ENCODE assay signal across 19 cellular contexts in genomic region chr10:106424076-106424475, GRCh38.
DNase-seq lines count a peak whose midpoint lies in the region; ATAC-seq and TF ChIP-seq lines count a peak whose summit lies in the region.
"Had no signal": no experiment of that assay in that cellular context is flagged by ENCODE, and none has a peak within 500 bp of the region (broad histone marks: within the 10 kb centered on the region; RNA-seq: fewer than 3 reads in every experiment).

No MANE protein-coding gene starts in this region.

- ATAC-seq in HG02798 (IDR thresholded peaks at IDR 0.05; ENCODE audit: poor library complexity, unreplicated experiment) (no peak), HG03196 (IDR thresholded peaks at IDR 0.05; ENCODE audit: unreplicated experiment) (no peak)
- ATAC-seq: left lobe of liver; stimulated activated naive CD8-positive, alpha-beta T cell treated with anti-CD3 and anti-CD28 coated beads, Interleukin-15, Interleukin-2, amounts not matched to agents 100 U/mL and 50 U/mL, for 24 hours had no signal

- H3K27ac ChIP-seq in ACC112 (ENCODE audit: low read depth, low read length) = peak overlapping the region; percentile 99
- H3K27ac ChIP-seq in HEK293 (ENCODE audit: extremely low read depth, low read depth, low read length) = no peak overlapping the region
- H3K27ac ChIP-seq: parathyroid adenoma had no signal

- H3K27me3 ChIP-seq in ACC112 (ENCODE audit: insufficient read depth, low read length) = no peaks in the 10 kb centered on the region
- no peaks in the 10 kb centered on the region for H3K27me3 ChIP-seq in H7 (ENCODE audit: control insufficient read depth, insufficient read depth, low read length)

- H3K36me3 Mint-ChIP-seq in type B pancreatic cell = no peaks in the 10 kb centered on the region
- H3K36me3 Mint-ChIP-seq: activated naive CD8-positive, alpha-beta T cell treated with anti-CD3 and anti-CD28 coated beads for 36 hours had no signal

- CTCF ChIA-PET in HEK293 (lab: Yijun Ruan, JAX) = interaction anchor here (0.6 kb wide), 1 partner anchor 813 kb away, joined by 4 read pairs; no protein-coding TSS in a partner anchor

- no peak for TF ChIP-seq CTCF in HEK293 (tag by site-specific recombination; IDR thresholded peaks at IDR 0.05)
- no peak for TF ChIP-seq CTCF in astrocyte of the cerebellum (IDR thresholded peaks at IDR 0.05; ENCODE audit: low read depth, low read length, missing control alignments)
- TF ChIP-seq CTCF in foreskin fibroblast (IDR thresholded peaks at IDR 0.05; ENCODE audit: low read depth, low read length) = no peak
- TF ChIP-seq CTCF in type B pancreatic cell (conservative IDR thresholded peaks at IDR 0.05) = no peak

- POLR2A ChIA-PET in HEK293 (lab: Yijun Ruan, JAX) = no interaction called here

- H3K9me3 Mint-ChIP-seq in type B pancreatic cell = no peaks in the 10 kb centered on the region

- H3K4me1 Mint-ChIP-seq in type B pancreatic cell (ENCODE audit: unreplicated experiment) = no peaks in the 10 kb centered on the region
- H3K4me1 Mint-ChIP-seq: activated naive CD8-positive, alpha-beta T cell treated with anti-CD3 and anti-CD28 coated beads for 36 hours had no signal

- no peak overlapping the region for H2AFZ ChIP-seq in ACC112 (ENCODE audit: low read length, unreplicated experiment)
- H2AFZ ChIP-seq: parathyroid adenoma had no signal

- no peaks in the 10 kb centered on the region for H3K79me2 ChIP-seq in ACC112 (ENCODE audit: control insufficient read depth, insufficient read depth, low read length, unreplicated experiment)
- H3K79me2 ChIP-seq: parathyroid adenoma had no signal

- in situ Hi-C loops in astrocyte of the cerebellum (cut with HindIII; ENCODE audit: low sequenced_read_pairs) = no loop called here

- H3K9me3 ChIP-seq in HEK293 (ENCODE audit: control insufficient read depth, insufficient read depth, low read depth, low read length) = no peaks in the 10 kb centered on the region

- H3K27me3 Mint-ChIP-seq in type B pancreatic cell = no peaks in the 10 kb centered on the region
- H3K27me3 Mint-ChIP-seq: activated naive CD8-positive, alpha-beta T cell treated with anti-CD3 and anti-CD28 coated beads for 36 hours had no signal

- H3K36me3 ChIP-seq in ACC112 (ENCODE audit: insufficient read depth, low read length) (no peaks in the 10 kb centered on the region), HEK293 (ENCODE audit: control insufficient read depth in 2 of 2, insufficient read depth in 1 of 2, low read length in 2 of 2) (no peaks in the 10 kb centered on the region), H7 (replicated peaks; ENCODE audit: control insufficient read depth, insufficient read depth, low read length) (no peaks in the 10 kb centered on the region)

- DNase-seq in astrocyte of the cerebellum (ENCODE audit: low read depth) = peak; percentile 41
- peak; percentile 90 to 92 for DNase-seq in foreskin fibroblast
- DNase-seq in type B pancreatic cell (ENCODE audit: extremely low spot score, unreplicated experiment) = no peak
- DNase-seq in H7 = no peak
- DNase-seq: activated CD4-positive, alpha-beta T cell treated with anti-CD3 and anti-CD28 coated beads, Interleukin-2, amount 50 U/mL, for 1 hour; activated naive CD8-positive, alpha-beta T cell treated with anti-CD3 and anti-CD28 coated beads for 36 hours; activated T-cell treated with anti-CD3 and anti-CD28 coated beads, Interleukin-2, amount 50 U/mL, for 48 hours; AML-193; NCI-H2029; NCI-H510A; SK-N-SH; stimulated activated CD4-positive, alpha-beta T cell treated with anti-CD3 and anti-CD28 coated beads, Interleukin-12 subunit alpha, Interleukin-12 subunit beta, amount 100 ng/mL, for 4 hours; stimulated activated naive CD8-positive, alpha-beta T cell treated with anti-CD3 and anti-CD28 coated beads, Interleukin-15, Interleukin-2, amounts not matched to agents 100 U/mL and 50 U/mL, for 24 hours had no signal

- H3K27ac Mint-ChIP-seq in type B pancreatic cell = no peak overlapping the region
- H3K27ac Mint-ChIP-seq: activated naive CD8-positive, alpha-beta T cell treated with anti-CD3 and anti-CD28 coated beads for 36 hours had no signal

- H3K4me3 ChIP-seq in ACC112 (ENCODE audit: low read depth, low read length) (no peak overlapping the region), HEK293 (ENCODE audit: low read depth, low read length) (no peak overlapping the region), astrocyte of the cerebellum (ENCODE audit: low read depth, low read length) (no peak overlapping the region), foreskin fibroblast (ENCODE audit: low read depth in 1 of 2, low read length in 2 of 2) (no peak overlapping the region), H7 (ENCODE audit: insufficient read depth, low read depth, low read length) (no peak overlapping the region)

- H3K4me3 Mint-ChIP-seq in type B pancreatic cell = no peak overlapping the region
- H3K4me3 Mint-ChIP-seq: activated naive CD8-positive, alpha-beta T cell treated with anti-CD3 and anti-CD28 coated beads for 36 hours had no signal

- peaks cover 24% of the 10 kb centered on the region for H3K4me1 ChIP-seq in ACC112 (ENCODE audit: control insufficient read depth, insufficient read depth, low read length, unreplicated experiment)
- H3K4me1 ChIP-seq in HEK293 (ENCODE audit: control insufficient read depth, insufficient read depth, low read length) = no peaks in the 10 kb centered on the region
- H3K4me1 ChIP-seq: parathyroid adenoma had no signal

TF ChIP-seq in HEK293, 187 proteins besides CTCF, POLR2A, EP300 and RAD21:
- TF ChIP-seq ZNF664 (tag by site-specific recombination; IDR thresholded peaks at IDR 0.05) (no peak), ZSCAN16 (tag by site-specific recombination; IDR thresholded peaks at IDR 0.05) (no peak), ZNF629 (tag by site-specific recombination; IDR thresholded peaks at IDR 0.05) (peak; percentile 26; the same call in 1 of the 2 replicates)

Comparison
In these comparisons a context has a peak if more than half of its experiments do, and no peak if none do; other contexts are left out.
1. DNase-seq: peak in astrocyte of the cerebellum (single experiment) and foreskin fibroblast (2 of 2); none in type B pancreatic cell (single experiment) and H7 (single experiment).